1 cellular context compared by ENCODE assay signal in genomic region chr1:205677152-205677551, GRCh38.
TF ChIP-seq lines count a peak whose summit lies in the region.

No MANE protein-coding gene starts in this region.

TF ChIP-seq in HepG2, 621 proteins besides CTCF, POLR2A, EP300 and RAD21 (continues in another document):
- TF ChIP-seq SMAD9 (CRISPR knock-in tag; IDR thresholded peaks at IDR 0.05) (no peak), ESRRA (CRISPR knock-in tag; IDR thresholded peaks at IDR 0.05; ENCODE audit: low read depth) (0 out of 2 replicates have a peak, but pooled peaks have one; percentile 34), SMARCC2 (IDR thresholded peaks at IDR 0.05) (no peak), SAP130 (CRISPR knock-in tag; IDR thresholded peaks at IDR 0.05; ENCODE audit: low read depth) (0 out of 2 replicates have a peak, but pooled peaks have one; percentile 19), YEATS4 (CRISPR knock-in tag; IDR thresholded peaks at IDR 0.05; ENCODE audit: borderline replicate concordance) (no peak), RARA (CRISPR knock-in tag; IDR thresholded peaks at IDR 0.05) (peak; percentile 34; the same call in 1 of the 2 replicates), TEAD3 (CRISPR knock-in tag; optimal IDR thresholded peaks at IDR 0.05; ENCODE audit: borderline replicate concordance) (peak; percentile 24), GATAD2A (CRISPR knock-in tag; IDR thresholded peaks at IDR 0.05) (no peak), RXRB (CRISPR knock-in tag; IDR thresholded peaks at IDR 0.05; ENCODE audit: borderline replicate concordance) (peak; percentile 39; the same call in 1 of the 2 replicates), FOXA3 (CRISPR knock-in tag; IDR thresholded peaks at IDR 0.05) (0 out of 2 replicates have a peak, but pooled peaks have one; percentile 35), RBM22 (optimal IDR thresholded peaks at IDR 0.05; ENCODE audit: low read length) (no peak), PAXIP1 (CRISPR knock-in tag; conservative IDR thresholded peaks at IDR 0.05) (peak; percentile 36; the same call in 1 of the 2 replicates), ZZZ3 (CRISPR knock-in tag; IDR thresholded peaks at IDR 0.05; ENCODE audit: borderline replicate concordance) (no peak), HNF4G (IDR thresholded peaks at IDR 0.05; ENCODE audit: borderline replicate concordance, low read depth, low read length) (peak; percentile 29; the same call in 1 of the 2 replicates), HNF4G (CRISPR knock-in tag; IDR thresholded peaks at IDR 0.05; ENCODE audit: borderline replicate concordance, low read depth) (no peak), ASH2L (IDR thresholded peaks at IDR 0.05; ENCODE audit: insufficient read length, low read depth, low read length) (peak; percentile 21), PLSCR1 (CRISPR knock-in tag; IDR thresholded peaks at IDR 0.05; ENCODE audit: borderline replicate concordance) (no peak), MED1 (CRISPR knock-in tag; IDR thresholded peaks at IDR 0.05) (0 out of 2 replicates have a peak, but pooled peaks have one; percentile 21), ARID5B (CRISPR knock-in tag; IDR thresholded peaks at IDR 0.05) (peak; percentile 8; the same call in 1 of the 2 replicates), CREB1 (IDR thresholded peaks at IDR 0.05) (no peak), CREB1 (CRISPR knock-in tag; IDR thresholded peaks at IDR 0.05) (peak; percentile 39), ZHX2 (IDR thresholded peaks at IDR 0.05; ENCODE audit: low read depth) (no peak), ZHX2 (CRISPR knock-in tag; IDR thresholded peaks at IDR 0.05; ENCODE audit: borderline replicate concordance) (no peak), NFAT5 (CRISPR knock-in tag; IDR thresholded peaks at IDR 0.05) (no peak), ZBTB2 (CRISPR knock-in tag; IDR thresholded peaks at IDR 0.05; ENCODE audit: low read depth) (no peak), AGO2 (optimal IDR thresholded peaks at IDR 0.05; ENCODE audit: low read depth, low read length) (no peak), HMGXB3 (CRISPR knock-in tag; IDR thresholded peaks at IDR 0.05; ENCODE audit: borderline replicate concordance) (no peak), RBFOX2 (IDR thresholded peaks at IDR 0.05; ENCODE audit: low read depth, low read length) (peak; percentile 21; the same call in 1 of the 2 replicates)
